ENCODE assay signal across 20 cellular contexts in the genomic region with DNA sequence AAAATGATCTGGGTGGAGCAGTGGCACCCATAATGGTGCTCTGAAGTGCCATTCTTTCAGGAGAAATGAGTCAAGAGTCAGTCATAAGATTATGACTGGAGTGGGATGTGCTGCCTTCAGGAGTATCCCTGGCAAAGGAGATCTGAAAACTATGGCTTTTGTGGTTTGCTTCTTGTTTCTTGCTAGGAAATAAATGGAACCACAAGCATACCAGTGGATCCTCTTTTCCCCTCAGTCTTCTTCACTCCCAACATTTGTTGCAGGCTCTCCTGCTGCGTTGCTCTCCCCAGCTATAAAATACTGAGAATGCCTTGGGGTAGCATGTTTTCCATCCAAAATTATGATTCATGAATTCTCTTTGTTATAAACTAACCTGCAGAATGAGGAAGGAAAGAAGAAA.
DNase-seq lines count a peak whose midpoint lies in the region; ATAC-seq and TF ChIP-seq lines count a peak whose summit lies in the region.
"Had no signal": no experiment of that assay in that cellular context is flagged by ENCODE, and none has a peak within 500 bp of the region (broad histone marks: within the 10 kb centered on the region; RNA-seq: fewer than 3 reads in every experiment).

No MANE protein-coding gene starts in this region.

- H3K27me3 ChIP-seq in foreskin keratinocyte = no peaks in the 10 kb centered on the region
- H3K27me3 ChIP-seq: neutrophil, thyroid gland had no signal

- no peaks in the 10 kb centered on the region for H3K27me3 Mint-ChIP-seq in naive thymus-derived CD8-positive, alpha-beta T cell

- peaks cover 13% of the 10 kb centered on the region for H3K4me1 ChIP-seq in foreskin keratinocyte
- H3K4me1 ChIP-seq: thyroid gland had no signal

- intact Hi-C loops in Right ventricle myocardium inferior (cut with DNase I) = no loop called here

- ATAC-seq in foreskin keratinocyte (peak; percentile 99), Right ventricle myocardium inferior (no peak), GM21786 (IDR thresholded peaks at IDR 0.05; ENCODE audit: unreplicated experiment) (no peak)
- ATAC-seq in naive thymus-derived CD8-positive, alpha-beta T cell = no peak
- ATAC-seq in activated CD4-positive, CD25-positive, alpha-beta regulatory T cell treated with anti-CD3 and anti-CD28 coated beads, Interleukin-2, amount 50 U/mL, for 24 hours = no peak
- ATAC-seq: CD8-positive, alpha-beta T cell; sciatic nerve had no signal

- H3K36me3 Mint-ChIP-seq in naive thymus-derived CD8-positive, alpha-beta T cell = no peaks in the 10 kb centered on the region
- H3K36me3 Mint-ChIP-seq: CD8-positive, alpha-beta T cell had no signal

- H3K4me1 Mint-ChIP-seq in naive thymus-derived CD8-positive, alpha-beta T cell = no peaks in the 10 kb centered on the region

- H3K9me3 Mint-ChIP-seq in naive thymus-derived CD8-positive, alpha-beta T cell = peaks cover 0 to 4% (median 0%) of the 10 kb centered on the region in 9 donors
- H3K9me3 Mint-ChIP-seq: CD8-positive, alpha-beta T cell had no signal

- H3K27ac Mint-ChIP-seq in naive thymus-derived CD8-positive, alpha-beta T cell = no peak overlapping the region
- H3K27ac Mint-ChIP-seq: CD8-positive, alpha-beta T cell had no signal

- no peak overlapping the region for H3K4me3 Mint-ChIP-seq in naive thymus-derived CD8-positive, alpha-beta T cell
- H3K4me3 Mint-ChIP-seq: CD8-positive, alpha-beta T cell had no signal

- DNase-seq in A172 (ENCODE audit: low spot score) (peak; percentile 91), HS-27A (ENCODE audit: low read depth) (peak; percentile 73), astrocyte of the hippocampus (ENCODE audit: low read depth, low spot score) (peak; percentile 45), foreskin keratinocyte (peak; percentile 61 to 86), Right ventricle myocardium inferior (ENCODE audit: missing footprints) (no peak)
- DNase-seq in naive thymus-derived CD8-positive, alpha-beta T cell = no peak
- DNase-seq: 8988T; activated naive CD4-positive, alpha-beta T cell treated with anti-CD3 and anti-CD28 coated beads, Interleukin-2, amount 50 U/mL, for 16 hours; caudate nucleus; CD8-positive, alpha-beta T cell; effector CD8-positive, alpha-beta T cell; GDM1; KG1; SHP77 treated with DMSO at 0.1 percent for 48 hours; stimulated activated CD4-positive, alpha-beta T cell treated with anti-CD3 and anti-CD28 coated beads, Interleukin-4, amount 100 ng/mL, for 1 hour; thyroid gland had no signal

- peak overlapping the region; percentile 25 for H3K27ac ChIP-seq in foreskin keratinocyte
- H3K27ac ChIP-seq: neutrophil, thyroid gland had no signal

- POLR2A ChIA-PET in naive thymus-derived CD8-positive, alpha-beta T cell (lab: Charles Lee) = no interaction called here

- no peak for TF ChIP-seq CTCF in foreskin keratinocyte (conservative IDR thresholded peaks at IDR 0.05)

Comparison
In these comparisons a context has a peak if more than half of its experiments do, and no peak if none do; other contexts are left out.
1. DNase-seq: peak in A172 (single experiment), HS-27A (single experiment), astrocyte of the hippocampus (single experiment) and foreskin keratinocyte (2 of 2); none in naive thymus-derived CD8-positive, alpha-beta T cell (0 of 10) and Right ventricle myocardium inferior (single experiment).